ENCODE assay signal across 27 cellular contexts in genomic region chr14:103343164-103343879, GRCh38. TPM values are rescaled to one million over a fixed set of nuclear protein-coding genes. Genes with fewer than 3 reads are reported as not detected.
DNase-seq lines count a peak whose midpoint lies in the region; ATAC-seq and TF ChIP-seq lines count a peak whose summit lies in the region.
"Had no signal": no experiment of that assay in that cellular context is flagged by ENCODE, and none has a peak within 500 bp of the region (broad histone marks: within the 10 kb centered on the region; RNA-seq: fewer than 3 reads in every experiment).

No MANE protein-coding gene starts in this region.

- BruUV-seq in IMR-90 (replicated peaks; lab: Mats Ljungman, UMichigan), result no TSS peak

- no peaks in the 10 kb centered on the region for H3K9me2 ChIP-seq in SK-N-SH

- H3K27me3 ChIP-seq in SK-N-SH (ENCODE audit: insufficient read depth) (no peaks in the 10 kb centered on the region), IMR-90 (ENCODE audit: control insufficient read depth, insufficient read depth, low read length) (no peaks in the 10 kb centered on the region), mesenchymal stem cell (ENCODE audit: control insufficient read depth in 1 of 2, insufficient read depth in 1 of 2, low read length in 2 of 2) (no peaks in the 10 kb centered on the region), mesendoderm (ENCODE audit: insufficient read depth, low read length, poor library complexity) (no peaks in the 10 kb centered on the region)
- H3K27me3 ChIP-seq: gastroesophageal sphincter, SJSA1, spleen had no signal

- no peak overlapping the region for H4K91ac ChIP-seq in IMR-90 (ENCODE audit: insufficient read depth, low read depth, low read length)
- H4K91ac ChIP-seq in mesenchymal stem cell (ENCODE audit: low read length), result no peak overlapping the region

- H2BK12ac ChIP-seq in mesenchymal stem cell (ENCODE audit: low read length in 2 of 2), result no peak overlapping the region

- H3K56ac ChIP-seq in IMR-90 (ENCODE audit: extremely low read depth, insufficient read depth, low read length) (no peak overlapping the region), mesendoderm (ENCODE audit: low read length) (no peak overlapping the region)

- no peak for TF ChIP-seq EP300 in SK-N-SH (IDR thresholded peaks at IDR 0.05; ENCODE audit: borderline replicate concordance in 1 of 2, low read depth in 1 of 2, low read length in 1 of 2)

- H2BK15ac ChIP-seq in IMR-90 (ENCODE audit: low read depth, low read length), result no peak overlapping the region
- no peak overlapping the region for H2BK15ac ChIP-seq in mesenchymal stem cell (ENCODE audit: low read depth, poor library complexity, severe bottlenecking)
- H2BK15ac ChIP-seq in mesendoderm (replicated peaks; ENCODE audit: low read depth), result no peak overlapping the region

- H3K9me1 ChIP-seq in IMR-90 (ENCODE audit: insufficient read depth, low read length), result peaks cover 3% of the 10 kb centered on the region; the same call in 1 of the 2 replicates

- H2BK20ac ChIP-seq in IMR-90 (ENCODE audit: low read depth, low read length), result no peak overlapping the region

- no peak overlapping the region for H3K27ac Mint-ChIP-seq in stimulated activated memory B cell treated with anti-CD40 and anti-IgM and Interleukin-4, amounts not matched to agents 10 μg/mL and 1 μg/mL and 100 μg/mL, for 72 hours
- H3K27ac Mint-ChIP-seq: activated CD4-positive, alpha-beta T cell treated with anti-CD3 and anti-CD28 coated beads, Interleukin-2, amount 10 ng/mL, durations not matched to agents 7 days and 5 days; B cell had no signal

- H4K8ac ChIP-seq in IMR-90 (ENCODE audit: low read depth in 2 of 2, low read length in 2 of 2), result no peak overlapping the region
- no peak overlapping the region for H4K8ac ChIP-seq in mesenchymal stem cell (ENCODE audit: low read length)
- H4K8ac ChIP-seq in mesendoderm (ENCODE audit: low read depth, low read length), result no peak overlapping the region

- H3F3A ChIP-seq in SK-N-SH (replicated peaks; ENCODE audit: insufficient read depth), result peaks cover 79% of the 10 kb centered on the region

- ATAC-seq in SK-N-SH treated with all-trans-retinoic acid at 6 μM for 48 hours (no peak), IMR-90 (ENCODE audit: low read depth) (no peak)
- no peak for ATAC-seq in stimulated activated memory B cell treated with anti-CD40 and anti-IgM and Interleukin-4, amounts not matched to agents 10 μg/mL and 1 μg/mL and 100 μg/mL, for 72 hours
- ATAC-seq: gastroesophageal sphincter had no signal

- H3K4me3 ChIP-seq in SK-N-SH (ENCODE audit: low read depth in 2 of 2, low read length in 1 of 2), result no peak overlapping the region
- no peak overlapping the region for H3K4me3 ChIP-seq in IMR-90 (ENCODE audit: insufficient read depth, low read depth, low read length)
- H3K4me3 ChIP-seq in mesenchymal stem cell (ENCODE audit: insufficient read depth in 1 of 2, low read depth in 1 of 2, low read length in 2 of 2), result no peak overlapping the region
- H3K4me3 ChIP-seq in mesendoderm (ENCODE audit: low read length), result no peak overlapping the region
- H3K4me3 ChIP-seq: gastroesophageal sphincter, SJSA1, spleen had no signal

- no peak overlapping the region for H3K9ac ChIP-seq in SK-N-SH
- no peak overlapping the region for H3K9ac ChIP-seq in IMR-90 (ENCODE audit: low read depth, low read length)
- H3K9ac ChIP-seq in mesenchymal stem cell (ENCODE audit: low read length), result peak overlapping the region; percentile 42
- no peak overlapping the region for H3K9ac ChIP-seq in mesendoderm (ENCODE audit: low read length)

- H4K5ac ChIP-seq in IMR-90 (ENCODE audit: low read depth, low read length) (no peak overlapping the region), mesendoderm (ENCODE audit: low read length) (no peak overlapping the region)

- H3K27ac ChIP-seq in SK-N-SH (ENCODE audit: low read depth in 2 of 2, low read length in 1 of 2) (no peak overlapping the region), IMR-90 (ENCODE audit: insufficient read depth, low read length) (no peak overlapping the region), mesenchymal stem cell (ENCODE audit: low read length, poor library complexity, severe bottlenecking) (no peak overlapping the region), mesendoderm (ENCODE audit: low read depth, low read length) (no peak overlapping the region)
- H3K27ac ChIP-seq: gastroesophageal sphincter, SJSA1, spleen, VCaP had no signal

- dilution Hi-C loops in IMR-90 (cut with HindIII; ENCODE audit: low sequenced_read_pairs, unreplicated experiment), result no loop called here

- H3K9me3 Mint-ChIP-seq in stimulated activated memory B cell treated with anti-CD40 and anti-IgM and Interleukin-4, amounts not matched to agents 10 μg/mL and 1 μg/mL and 100 μg/mL, for 72 hours, result no peaks in the 10 kb centered on the region
- H3K9me3 Mint-ChIP-seq: activated CD4-positive, alpha-beta T cell treated with anti-CD3 and anti-CD28 coated beads, Interleukin-2, amount 10 ng/mL, durations not matched to agents 7 days and 5 days; H9 had no signal

- H3K9me3 ChIP-seq in SK-N-SH, result no peaks in the 10 kb centered on the region
- H3K9me3 ChIP-seq in IMR-90 (ENCODE audit: control insufficient read depth, insufficient read depth, low read length), result no peaks in the 10 kb centered on the region
- H3K9me3 ChIP-seq in mesenchymal stem cell (ENCODE audit: control insufficient read depth, low read length), result no peaks in the 10 kb centered on the region
- H3K9me3 ChIP-seq: gastroesophageal sphincter, SJSA1, spleen had no signal

- H3K4me2 ChIP-seq in SK-N-SH (no peak overlapping the region), IMR-90 (ENCODE audit: low read depth, low read length) (no peak overlapping the region), mesenchymal stem cell (ENCODE audit: low read length, poor library complexity, severe bottlenecking) (no peak overlapping the region), mesendoderm (ENCODE audit: low read length) (no peak overlapping the region)

- H2BK120ac ChIP-seq in IMR-90 (ENCODE audit: low read depth, low read length) (no peak overlapping the region), mesenchymal stem cell (ENCODE audit: low read depth, low read length) (no peak overlapping the region), mesendoderm (ENCODE audit: low read depth, low read length) (no peak overlapping the region)

- H3K4me3 Mint-ChIP-seq in stimulated activated memory B cell treated with anti-CD40 and anti-IgM and Interleukin-4, amounts not matched to agents 10 μg/mL and 1 μg/mL and 100 μg/mL, for 72 hours, result no peak overlapping the region
- H3K4me3 Mint-ChIP-seq: activated CD4-positive, alpha-beta T cell treated with anti-CD3 and anti-CD28 coated beads, Interleukin-2, amount 10 ng/mL, durations not matched to agents 7 days and 5 days; B cell; H9 had no signal

- TF ChIP-seq RAD21 in SK-N-SH (IDR thresholded peaks at IDR 0.05; ENCODE audit: low read length) (no peak), IMR-90 (IDR thresholded peaks at IDR 0.05; ENCODE audit: low read length) (no peak)

- in situ Hi-C loops in IMR-90 (cut with MboI; ENCODE audit: low sequenced_read_pairs), result no loop called here

- H3K14ac ChIP-seq in IMR-90 (replicated peaks; ENCODE audit: low read depth, low read length) (no peak overlapping the region), mesenchymal stem cell (ENCODE audit: low read length in 2 of 2) (no peak overlapping the region)

- POLR2A ChIA-PET in SK-N-SH (lab: Yijun Ruan, JAX) (interaction anchor here (4.0 kb wide), 1 partner anchor 9 kb away, joined by 21 read pairs; the partner anchor contains the start of gene EIF5), IMR-90 (lab: Charles Lee; ENCODE audit: unreplicated experiment) (interaction anchor here (0.6 to 0.7 kb wide), 2 partner anchors 26 to 47 kb away, joined by 3 to 5 read pairs; no protein-coding TSS in a partner anchor)

- CTCF ChIA-PET in SK-N-SH (lab: Yijun Ruan, JAX) (interaction anchor here (0.6 to 4.8 kb wide), 5 partner anchors 11 to 688 kb away, joined by 3 to 19 read pairs (median 5); no protein-coding TSS in a partner anchor), IMR-90 (lab: Yijun Ruan, JAX) (interaction anchor here (0.6 to 0.8 kb wide), 3 partner anchors 44 to 51 kb away, joined by 3 read pairs; no protein-coding TSS in a partner anchor)

- H3K18ac ChIP-seq in IMR-90 (ENCODE audit: low read depth, low read length), result no peak overlapping the region
- H3K18ac ChIP-seq in mesenchymal stem cell (ENCODE audit: low read depth in 1 of 2, low read length in 2 of 2), result no peak overlapping the region
- H3K18ac ChIP-seq in mesendoderm (ENCODE audit: low read length), result no peak overlapping the region

- H2AK5ac ChIP-seq in IMR-90 (ENCODE audit: low read depth, low read length) (no peak overlapping the region), mesenchymal stem cell (ENCODE audit: low read length, severe bottlenecking) (no peak overlapping the region), mesendoderm (ENCODE audit: low read length) (no peak overlapping the region)

- H2AFZ ChIP-seq in SK-N-SH (ENCODE audit: low read depth) (no peak overlapping the region), IMR-90 (replicated peaks; ENCODE audit: low read length, poor library complexity) (no peak overlapping the region), mesenchymal stem cell (ENCODE audit: low read depth, low read length) (no peak overlapping the region)

- intact Hi-C loops in IMR-90 (cut with micrococcal nuclease), result no loop called here

- 94% methylated on average over 4 of the region's 4 CpGs for WGBS in SK-N-SH (ENCODE audit: low lambda C conversion rate)
- no CpG with 5 or more reads among the region's 4 CpGs for WGBS in IMR-90 (ENCODE audit: extremely low coverage in 2 of 2, insufficient read length in 1 of 2), 2 experiments
- WGBS in mesenchymal stem cell, result over 99% methylated on average over 4 of the region's 4 CpGs
- no CpG with 5 or more reads among the region's 4 CpGs for WGBS in mesendoderm (ENCODE audit: extremely low coverage, insufficient coverage, low lambda C conversion rate)

- H3K4ac ChIP-seq in IMR-90 (ENCODE audit: low read depth, low read length), result no peak overlapping the region
- H3K4ac ChIP-seq in mesenchymal stem cell (ENCODE audit: low read depth in 1 of 2, low read length in 2 of 2), result no peak overlapping the region
- H3K4ac ChIP-seq in mesendoderm (ENCODE audit: low read depth, low read length), result no peak overlapping the region

- H3K36me3 Mint-ChIP-seq in stimulated activated memory B cell treated with anti-CD40 and anti-IgM and Interleukin-4, amounts not matched to agents 10 μg/mL and 1 μg/mL and 100 μg/mL, for 72 hours, result peaks cover 57% of the 10 kb centered on the region

- TF ChIP-seq CTCF in SK-N-SH (IDR thresholded peaks at IDR 0.05) (no peak), IMR-90 (conservative IDR thresholded peaks at IDR 0.05; ENCODE audit: low read depth, low read length) (no peak)

- H3K4me1 Mint-ChIP-seq in stimulated activated memory B cell treated with anti-CD40 and anti-IgM and Interleukin-4, amounts not matched to agents 10 μg/mL and 1 μg/mL and 100 μg/mL, for 72 hours, result peaks cover 18% of the 10 kb centered on the region

- peak; percentile 50; the same call in 1 of the 2 replicates for TF ChIP-seq POLR2A in IMR-90 (IDR thresholded peaks at IDR 0.05; ENCODE audit: low read depth, low read length)

- peaks cover 14% of the 10 kb centered on the region; the same call in 1 of the 2 replicates for H3K79me2 ChIP-seq in SK-N-SH (ENCODE audit: insufficient read depth)
- H3K79me2 ChIP-seq in mesendoderm (ENCODE audit: control insufficient read depth, insufficient read depth, low read length), result no peaks in the 10 kb centered on the region

- H2AK9ac ChIP-seq in IMR-90 (replicated peaks; ENCODE audit: low read depth, low read length, poor library complexity), result no peak overlapping the region

- H4K20me1 ChIP-seq in SK-N-SH (ENCODE audit: insufficient read depth), result peaks cover 31% of the 10 kb centered on the region
- peaks cover 41% of the 10 kb centered on the region for H4K20me1 ChIP-seq in IMR-90 (ENCODE audit: insufficient read depth, low read length)

- H3K36me3 ChIP-seq in SK-N-SH (replicated peaks in 1 of 2; ENCODE audit: control insufficient read depth in 1 of 2, insufficient read depth in 2 of 2, low read length in 1 of 2), result peaks cover 68% of the 10 kb centered on the region in 2 experiments
- H3K36me3 ChIP-seq in IMR-90 (ENCODE audit: control insufficient read depth, insufficient read depth, low read length), result peaks cover 56% of the 10 kb centered on the region
- peaks cover 25 to 68% of the 10 kb centered on the region in 2 experiments for H3K36me3 ChIP-seq in mesenchymal stem cell (ENCODE audit: control insufficient read depth in 1 of 2, insufficient read depth in 2 of 2, low read depth in 1 of 2, low read length in 2 of 2)
- H3K36me3 ChIP-seq in mesendoderm (ENCODE audit: control insufficient read depth, insufficient read depth, low read length), result peaks cover 24% of the 10 kb centered on the region

- H3K4me1 ChIP-seq in SK-N-SH (ENCODE audit: control insufficient read depth in 1 of 2, insufficient read depth in 2 of 2, low read depth in 1 of 2, low read length in 1 of 2) (no peaks in the 10 kb centered on the region; a peak in 1 of 4 replicates), IMR-90 (ENCODE audit: control insufficient read depth, insufficient read depth, low read length) (no peaks in the 10 kb centered on the region; the same call in 1 of the 2 replicates), mesenchymal stem cell (ENCODE audit: control insufficient read depth, insufficient read depth, low read depth, low read length) (peaks cover 3% of the 10 kb centered on the region), mesendoderm (ENCODE audit: control insufficient read depth, low read depth, low read length) (no peaks in the 10 kb centered on the region)
- H3K4me1 ChIP-seq: SJSA1 had no signal

- DNase-seq in SK-N-SH (no peak), IMR-90 (no peak), mesenchymal stem cell (no peak), mesendoderm (no peak), activated gamma-delta T cell (lab: John Stamatoyannopoulos, UW) (no peak)
- DNase-seq in central memory CD4-positive, alpha-beta T cell, result peak; percentile 0
- DNase-seq: 8988T; activated CD4-positive, alpha-beta T cell treated with anti-CD3 and anti-CD28 coated beads, Interleukin-2, amount 10 ng/mL, durations not matched to agents 7 days and 5 days; activated effector memory CD4-positive, alpha-beta T cell treated with anti-CD3 and anti-CD28 coated beads, Interleukin-2, amount 50 U/mL, for 16 hours; DMS79 treated with DMSO at 0.1 percent for 48 hours; H9; islet precursor cell; KBM-7; MM.1S; NCI-H1436 treated with DMSO at 0.1 percent for 48 hours; NCI-H2171 treated with DMSO at 0.1 percent for 48 hours; NCI-H524 treated with DMSO at 0.1 percent for 48 hours; spleen; stimulated activated CD4-positive, alpha-beta T cell treated with anti-CD3 and anti-CD28 coated beads, Interleukin-4, amount 100 ng/mL, for 4 hours; T-helper 2 cell; trophoblast cell had no signal

- H3K79me1 ChIP-seq in IMR-90 (ENCODE audit: low read depth in 1 of 2, low read length in 2 of 2) (peaks cover 29 to 45% of the 10 kb centered on the region in 2 experiments), mesenchymal stem cell (replicated peaks; ENCODE audit: low read length, poor library complexity, severe bottlenecking) (peaks cover 6% of the 10 kb centered on the region), mesendoderm (ENCODE audit: low read length) (peaks cover 6% of the 10 kb centered on the region)

- H2BK5ac ChIP-seq in IMR-90 (ENCODE audit: low read depth, low read length, poor library complexity, severe bottlenecking) (no peak overlapping the region), mesenchymal stem cell (ENCODE audit: low read depth, low read length, poor library complexity, severe bottlenecking) (no peak overlapping the region), mesendoderm (ENCODE audit: low read length) (no peak overlapping the region)

- H3K27me3 Mint-ChIP-seq in stimulated activated memory B cell treated with anti-CD40 and anti-IgM and Interleukin-4, amounts not matched to agents 10 μg/mL and 1 μg/mL and 100 μg/mL, for 72 hours, result no peaks in the 10 kb centered on the region
- H3K27me3 Mint-ChIP-seq: activated CD4-positive, alpha-beta T cell treated with anti-CD3 and anti-CD28 coated beads, Interleukin-2, amount 10 ng/mL, durations not matched to agents 7 days and 5 days; B cell had no signal

- no peak overlapping the region for H3K23ac ChIP-seq in IMR-90 (ENCODE audit: low read depth, low read length)
- H3K23ac ChIP-seq in mesenchymal stem cell (ENCODE audit: low read length in 2 of 2), result no peak overlapping the region
- H3K23ac ChIP-seq in mesendoderm (ENCODE audit: low read length), result no peak overlapping the region

RNA-seq across cellular contexts. Expression of gene EIF5, which starts 9.3 kb away (rescaled TPM):
- 120 and 127 TPM in 2 replicates for polyA plus RNA-seq in SK-N-SH (2012; rRNA removed)
- polyA plus RNA-seq in SK-N-SH (2012; cell fraction: cytosol; rRNA removed), result 113 and 127 TPM in 2 replicates
- polyA plus RNA-seq in SK-N-SH (2012; cell fraction: nucleus; rRNA removed), result 93.2 and 207 TPM in 2 replicates
- total RNA-seq in IMR-90 (2012; rRNA removed), result 163 and 241 TPM in 2 replicates
- polyA plus RNA-seq in IMR-90 (2012; rRNA removed), result 163 and 181 TPM in 2 replicates
- polyA plus RNA-seq in IMR-90 (2012; cell fraction: cytosol; rRNA removed), result 141 and 165 TPM in 2 replicates
- polyA plus RNA-seq in IMR-90 (2012; cell fraction: nucleus; rRNA removed; ENCODE audit: low replicate concordance), result 111 and 312 TPM in 2 replicates
- 243 TPM for polyA plus RNA-seq in mesenchymal stem cell (2013, experiment 1 of 2)
- polyA plus RNA-seq in mesenchymal stem cell (2013, experiment 2 of 2), result 253 TPM
- 542 TPM for polyA plus RNA-seq in mesendoderm (2013, experiment 1 of 2)
- polyA plus RNA-seq in mesendoderm (2013, experiment 2 of 2), result 540 TPM

RNA-seq across cellular contexts. Expression of gene MARK3, which starts 41.9 kb away (rescaled TPM):
- polyA plus RNA-seq in SK-N-SH (2012; rRNA removed) (73.4 and 94.5 TPM in 2 replicates), IMR-90 (2012; rRNA removed) (72.8 and 78.5 TPM in 2 replicates)
- 49.0 and 50.0 TPM in 2 replicates for polyA plus RNA-seq in SK-N-SH (2012; cell fraction: cytosol; rRNA removed)
- 255 and 313 TPM in 2 replicates for polyA plus RNA-seq in SK-N-SH (2012; cell fraction: nucleus; rRNA removed)
- total RNA-seq in IMR-90 (2012; rRNA removed), result 80.5 and 88.0 TPM in 2 replicates
- polyA plus RNA-seq in IMR-90 (2012; cell fraction: cytosol; rRNA removed), result 34.2 and 35.5 TPM in 2 replicates
- 156 and 427 TPM in 2 replicates for polyA plus RNA-seq in IMR-90 (2012; cell fraction: nucleus; rRNA removed; ENCODE audit: low replicate concordance)
- polyA plus RNA-seq in mesenchymal stem cell (2013, experiment 1 of 2), result 51.9 TPM
- 50.3 TPM for polyA plus RNA-seq in mesenchymal stem cell (2013, experiment 2 of 2)
- polyA plus RNA-seq in mesendoderm (2013, experiment 1 of 2), result 53.0 TPM
- 51.9 TPM for polyA plus RNA-seq in mesendoderm (2013, experiment 2 of 2)
